8 cellular contexts compared by ENCODE assay signal in genomic region chr21:42892931-42893660, GRCh38. TPM values are rescaled to one million over a fixed set of nuclear protein-coding genes. Genes with fewer than 3 reads are reported as not detected.
DNase-seq lines count a peak whose midpoint lies in the region; FAIRE-seq and TF ChIP-seq lines count a peak whose summit lies in the region.

NDUFV3 (plus strand) TSS chr21:42893309; CDS start chr21:42893334, 25 bp downstream.

- peak; percentile 99 for DNase-seq in GM03348 (ENCODE audit: low spot score)
- DNase-seq in HFF-Myc (ENCODE audit: extremely low read depth, low read depth) = peak; percentile 91
- DNase-seq in NAMALWA (ENCODE audit: low spot score) = peak; percentile 99
- peak; percentile 97 for DNase-seq in SK-N-DZ (ENCODE audit: low spot score)
- peak; percentile 100 for DNase-seq in activated naive CD4-positive, alpha-beta T cell treated with anti-CD3 and anti-CD28 coated beads for 36 hours
- peak; percentile 94 to 96 for DNase-seq in frontal cortex (ENCODE audit: low spot score in 2 of 2)
- peak; percentile 95 to 100 (median 99) for DNase-seq in substantia nigra (lab: John Stamatoyannopoulos, UW)

- H3K27me3 ChIP-seq in neutrophil = no peaks in the 10 kb centered on the region

- FAIRE-seq in frontal cortex (lab: Jason Lieb, UNC) = no peak

- CTCF ChIA-PET in activated naive CD4-positive, alpha-beta T cell treated with anti-CD3 and anti-CD28 coated beads for 36 hours (lab: Charles Lee) = interaction anchor here (1.1 to 1.5 kb wide), 2 partner anchors 12 to 14 kb away, joined by 3 read pairs; no protein-coding TSS in a partner anchor

- TF ChIP-seq CTCF in HFF-Myc (IDR thresholded peaks at IDR 0.05; ENCODE audit: low read depth, low read length, missing control alignments) (no peak), neutrophil (IDR thresholded peaks at IDR 0.05) (peak; percentile 48)

- H3K36me3 Mint-ChIP-seq in activated naive CD4-positive, alpha-beta T cell treated with anti-CD3 and anti-CD28 coated beads for 36 hours (ENCODE audit: low read depth) = peaks cover 7% of the 10 kb centered on the region

- H3K9me3 ChIP-seq in neutrophil = no peaks in the 10 kb centered on the region

- H3K27me3 Mint-ChIP-seq in activated naive CD4-positive, alpha-beta T cell treated with anti-CD3 and anti-CD28 coated beads for 36 hours (ENCODE audit: low read depth) = no peaks in the 10 kb centered on the region

- H3K4me1 Mint-ChIP-seq in activated naive CD4-positive, alpha-beta T cell treated with anti-CD3 and anti-CD28 coated beads for 36 hours (ENCODE audit: low read depth) = peaks cover 15% of the 10 kb centered on the region

- peak within 1 kb of the TSS; percentile 81 for H3K27ac Mint-ChIP-seq in activated naive CD4-positive, alpha-beta T cell treated with anti-CD3 and anti-CD28 coated beads for 36 hours

- intact Hi-C loops in activated naive CD4-positive, alpha-beta T cell treated with anti-CD3 and anti-CD28 coated beads for 36 hours (cut with micrococcal nuclease) = loop anchor here (1.0 to 2.0 kb wide), 4 partner anchors 14 to 764 kb away; partner anchors contain the start of genes PKNOX1 and WDR4

- H3K9me3 Mint-ChIP-seq in activated naive CD4-positive, alpha-beta T cell treated with anti-CD3 and anti-CD28 coated beads for 36 hours = no peaks in the 10 kb centered on the region

- H3K36me3 ChIP-seq in neutrophil = peaks cover 20% of the 10 kb centered on the region

- peak within 1 kb of the TSS; percentile 85 for H3K4me3 Mint-ChIP-seq in activated naive CD4-positive, alpha-beta T cell treated with anti-CD3 and anti-CD28 coated beads for 36 hours

- peak within 1 kb of the TSS; percentile 75 for H3K4me3 ChIP-seq in HFF-Myc (replicated peaks; ENCODE audit: low read depth, low read length)
- H3K4me3 ChIP-seq in neutrophil (ENCODE audit: low read depth in 1 of 2, low read length in 1 of 2) = peak within 1 kb of the TSS; percentile 87 to 89

- peak within 1 kb of the TSS; percentile 96 for H3K27ac ChIP-seq in neutrophil
- H3K27ac ChIP-seq in substantia nigra (ENCODE audit: low read depth, low read length, poor library complexity, severe bottlenecking) = peak within 1 kb of the TSS; percentile 96

- H3K4me1 ChIP-seq in neutrophil (ENCODE audit: control insufficient read depth in 1 of 2, insufficient read depth in 1 of 2, low read depth in 1 of 2, low read length in 1 of 2) = peaks cover 17 to 18% of the 10 kb centered on the region in 2 experiments

RNA-seq across cellular contexts. Expression of gene NDUFV3, which starts in this region (rescaled TPM):
- polyA plus RNA-seq in SK-N-DZ (2014; cell fraction: cytosol; rRNA removed) = 23.6 and 26.5 TPM in 2 replicates
- polyA plus RNA-seq in SK-N-DZ (2014; cell fraction: nucleus; rRNA removed) = 17.2 and 17.4 TPM in 2 replicates
- 10 to 100 TPM; 11.5 to 12.5 TPM for total RNA-seq in activated naive CD4-positive, alpha-beta T cell treated with anti-CD3 and anti-CD28 coated beads for 36 hours
- total RNA-seq in frontal cortex = 25.3 TPM

Comparison
In these comparisons a context has a peak if more than half of its experiments do, and no peak if none do; other contexts are left out.
1. Peak in every context shown above with its lines: DNase-seq, H3K4me3 ChIP-seq and H3K27ac ChIP-seq.